1 cellular context compared by ENCODE assay signal in genomic region chr22:36056980-36057379, GRCh38.
A peak's percentile ranks its signal among the peaks of the same experiment; 100 is the strongest.
TF ChIP-seq lines count a peak whose summit lies in the region.

No MANE protein-coding gene starts in this region.

TF ChIP-seq in SK-N-SH, 30 proteins besides CTCF, POLR2A, EP300 and RAD21 (continued from another document):
- TF ChIP-seq TCF12 (IDR thresholded peaks at IDR 0.05) (peak; percentile 41; the same call in 1 of the 2 replicates), NRF1 (IDR thresholded peaks at IDR 0.05; ENCODE audit: low read depth, low read length) (no peak), JUND (IDR thresholded peaks at IDR 0.05) (peak; percentile 57), ELF1 (IDR thresholded peaks at IDR 0.05) (no peak)
TF ChIP-seq in SK-N-SH: peak in this region for 4.
